ENCODE assay signal across 13 cellular contexts in the genomic region with DNA sequence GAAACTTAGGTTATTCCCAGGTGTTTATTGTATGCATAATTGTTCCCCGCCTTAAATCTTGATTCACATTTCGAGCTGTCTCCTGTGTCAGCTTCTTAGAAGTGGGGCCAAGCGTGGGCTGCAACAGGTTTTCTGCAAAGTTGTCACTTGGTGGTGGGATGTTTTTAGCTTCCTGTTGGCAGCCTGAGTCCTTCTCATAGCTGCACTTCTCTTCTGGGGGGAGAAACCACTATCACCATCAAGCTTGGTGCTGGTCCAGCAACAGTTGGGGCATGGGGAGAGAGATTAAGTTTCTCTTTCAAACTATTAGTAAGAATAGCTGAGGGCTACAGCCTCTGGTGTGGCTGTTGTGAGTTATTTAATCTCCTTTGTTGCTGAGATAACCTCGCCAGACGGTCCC.
A peak's percentile ranks its signal among the peaks of the same experiment; 100 is the strongest.
DNase-seq lines count a peak whose midpoint lies in the region; ATAC-seq, FAIRE-seq and TF ChIP-seq lines count a peak whose summit lies in the region.
"Had no signal": no experiment of that assay in that cellular context is flagged by ENCODE, and none has a peak within 500 bp of the region (broad histone marks: within the 10 kb centered on the region; RNA-seq: fewer than 3 reads in every experiment).

No MANE protein-coding gene starts in this region.

- H3K4me1 Mint-ChIP-seq in activated CD4-positive, alpha-beta T cell treated with anti-CD3 and anti-CD28 coated beads, Interleukin-2, amount 10 ng/mL, durations not matched to agents 24 days and 14 days: peaks cover 76% of the 10 kb centered on the region
- peaks cover 56% of the 10 kb centered on the region for H3K4me1 Mint-ChIP-seq in activated naive CD8-positive, alpha-beta T cell treated with anti-CD3 and anti-CD28 coated beads, Interleukin-2, amount 10 ng/mL, durations not matched to agents 7 days and 5 days

- H3K9me3 ChIP-seq in body of pancreas: no peaks in the 10 kb centered on the region

- H3K27ac ChIP-seq in body of pancreas: no peak overlapping the region

- H3K27me3 ChIP-seq in body of pancreas: no peaks in the 10 kb centered on the region

- ATAC-seq in activated naive CD8-positive, alpha-beta T cell treated with anti-CD3 and anti-CD28 coated beads, Interleukin-2, amount 10 ng/mL, durations not matched to agents 7 days and 5 days (ENCODE audit: low read depth): peak; percentile 71
- ATAC-seq in body of pancreas (no peak), HG03565 (IDR thresholded peaks at IDR 0.05; ENCODE audit: unreplicated experiment) (no peak)

- H3K36me3 Mint-ChIP-seq in activated CD4-positive, alpha-beta T cell treated with anti-CD3 and anti-CD28 coated beads, Interleukin-2, amount 10 ng/mL, durations not matched to agents 24 days and 14 days (ENCODE audit: low read depth): peaks cover 14% of the 10 kb centered on the region
- H3K36me3 Mint-ChIP-seq in activated naive CD8-positive, alpha-beta T cell treated with anti-CD3 and anti-CD28 coated beads, Interleukin-2, amount 10 ng/mL, durations not matched to agents 7 days and 5 days: peaks cover 5% of the 10 kb centered on the region
- H3K36me3 Mint-ChIP-seq: mesothelial cell of epicardium had no signal

- no peaks in the 10 kb centered on the region for H3K36me3 ChIP-seq in body of pancreas (replicated peaks in 1 of 2; ENCODE audit: insufficient read depth in 1 of 2, low read depth in 2 of 2)

- POLR2A ChIA-PET in activated naive CD8-positive, alpha-beta T cell treated with anti-CD3 and anti-CD28 coated beads, Interleukin-2, amount 10 ng/mL, durations not matched to agents 7 days and 5 days (lab: Charles Lee): interaction anchor here (0.8 to 2.3 kb wide), 3 partner anchors 8 to 31 kb away, joined by 3 to 21 read pairs (median 5); no protein-coding TSS in a partner anchor

- 54 to 58% methylated on average over 5 of the region's 5 CpGs for WGBS in body of pancreas, 2 donors

- H3K27ac Mint-ChIP-seq in activated CD4-positive, alpha-beta T cell treated with anti-CD3 and anti-CD28 coated beads, Interleukin-2, amount 10 ng/mL, durations not matched to agents 24 days and 14 days: peak overlapping the region; percentile 79
- H3K27ac Mint-ChIP-seq in activated naive CD8-positive, alpha-beta T cell treated with anti-CD3 and anti-CD28 coated beads, Interleukin-2, amount 10 ng/mL, durations not matched to agents 7 days and 5 days: peak overlapping the region; percentile 87
- H3K27ac Mint-ChIP-seq: mesothelial cell of epicardium had no signal

- no peak overlapping the region for H3K4me3 ChIP-seq in body of pancreas

- intact Hi-C loops in activated CD4-positive, alpha-beta T cell treated with anti-CD3 and anti-CD28 coated beads, Interleukin-2, amount 10 ng/mL, durations not matched to agents 24 days and 14 days (cut with micrococcal nuclease): loop anchor here (1.0 to 10.0 kb wide), 5 partner anchors 10 to 669 kb away; a partner anchor contains a TSS
- intact Hi-C loops in body of pancreas (cut with DNase I): no loop called here

- no peaks in the 10 kb centered on the region for H3K27me3 Mint-ChIP-seq in activated CD4-positive, alpha-beta T cell treated with anti-CD3 and anti-CD28 coated beads, Interleukin-2, amount 10 ng/mL, durations not matched to agents 24 days and 14 days
- no peaks in the 10 kb centered on the region for H3K27me3 Mint-ChIP-seq in activated naive CD8-positive, alpha-beta T cell treated with anti-CD3 and anti-CD28 coated beads, Interleukin-2, amount 10 ng/mL, durations not matched to agents 7 days and 5 days

- no peak for TF ChIP-seq CTCF in body of pancreas (IDR thresholded peaks at IDR 0.05)

- FAIRE-seq in GM18507 (lab: Jason Lieb, UNC): peak; percentile 58

- DNase-seq in GM18507 (ENCODE audit: extremely low spot score, insufficient read length, low read depth) (no peak), body of pancreas (no peak), NCI-H510A treated with DMSO at 0.1 percent for 48 hours (lab: John Stamatoyannopoulos, UW) (no peak), MV-4-11 (lab: John Stamatoyannopoulos, UW) (no peak)
- DNase-seq in activated CD4-positive, alpha-beta T cell treated with anti-CD3 and anti-CD28 coated beads, Interleukin-2, amount 10 ng/mL, durations not matched to agents 24 days and 14 days: peak; percentile 74
- no peak for DNase-seq in activated naive CD8-positive, alpha-beta T cell treated with anti-CD3 and anti-CD28 coated beads, Interleukin-2, amount 10 ng/mL, durations not matched to agents 7 days and 5 days
- DNase-seq in stimulated activated CD4-positive, alpha-beta T cell treated with anti-CD3 and anti-CD28 coated beads, Interleukin-4, amount 100 ng/mL, for 24 hours: peak; percentile 78
- DNase-seq: cerebellar nuclear complex, NCI-H2107, retina, RPMI8226 had no signal

- H3K9me3 Mint-ChIP-seq in activated CD4-positive, alpha-beta T cell treated with anti-CD3 and anti-CD28 coated beads, Interleukin-2, amount 10 ng/mL, durations not matched to agents 24 days and 14 days: no peaks in the 10 kb centered on the region
- no peaks in the 10 kb centered on the region for H3K9me3 Mint-ChIP-seq in activated naive CD8-positive, alpha-beta T cell treated with anti-CD3 and anti-CD28 coated beads, Interleukin-2, amount 10 ng/mL, durations not matched to agents 7 days and 5 days
- H3K9me3 Mint-ChIP-seq: mesothelial cell of epicardium had no signal

- TF ChIP-seq POLR2A in body of pancreas (IDR thresholded peaks at IDR 0.05): no peak

- no peaks in the 10 kb centered on the region for H3K4me1 ChIP-seq in body of pancreas

- H3K4me3 Mint-ChIP-seq in activated CD4-positive, alpha-beta T cell treated with anti-CD3 and anti-CD28 coated beads, Interleukin-2, amount 10 ng/mL, durations not matched to agents 24 days and 14 days: peak overlapping the region; percentile 56
- H3K4me3 Mint-ChIP-seq in activated naive CD8-positive, alpha-beta T cell treated with anti-CD3 and anti-CD28 coated beads, Interleukin-2, amount 10 ng/mL, durations not matched to agents 7 days and 5 days: peak overlapping the region; percentile 78
- H3K4me3 Mint-ChIP-seq: mesothelial cell of epicardium had no signal

Comparison
In these comparisons a context has a peak if more than half of its experiments do, and no peak if none do; other contexts are left out.
1. DNase-seq: peak in activated CD4-positive, alpha-beta T cell treated with anti-CD3 and anti-CD28 coated beads, Interleukin-2, amount 10 ng/mL, durations not matched to agents 24 days and 14 days (single experiment) and stimulated activated CD4-positive, alpha-beta T cell treated with anti-CD3 and anti-CD28 coated beads, Interleukin-4, amount 100 ng/mL, for 24 hours (single experiment); none in GM18507 (single experiment), activated naive CD8-positive, alpha-beta T cell treated with anti-CD3 and anti-CD28 coated beads, Interleukin-2, amount 10 ng/mL, durations not matched to agents 7 days and 5 days (single experiment), body of pancreas (0 of 4), NCI-H510A treated with DMSO at 0.1 percent for 48 hours (single experiment) and MV-4-11 (single experiment).